Comparison of ENCODE assay signal across 1 cellular context in genomic region chr16:10743610-10744369, GRCh38.
TF ChIP-seq lines count a peak whose summit lies in the region.

Gene NUBP1, plus strand, starts transcription at chr16:10743842. Its CDS starts 22 bp downstream, at chr16:10743864.

TF ChIP-seq in HCT116, 20 proteins besides CTCF, POLR2A, EP300 and RAD21 (continued from another document):
- no peak for TF ChIP-seq ATF3 (IDR thresholded peaks at IDR 0.05)
- peak; percentile 28 for TF ChIP-seq YY1 (IDR thresholded peaks at IDR 0.05; ENCODE audit: extremely low read depth, insufficient replicate concordance, low read depth, low read length)
- no peak for TF ChIP-seq ZBTB33 (IDR thresholded peaks at IDR 0.05; ENCODE audit: extremely low read depth, insufficient replicate concordance, low read length)
- TF ChIP-seq CBX3 (IDR thresholded peaks at IDR 0.05; ENCODE audit: low read depth): no peak
- TF ChIP-seq SIN3A (IDR thresholded peaks at IDR 0.05; ENCODE audit: low read depth): peak; percentile 79
- TF ChIP-seq EGR1 (IDR thresholded peaks at IDR 0.05; ENCODE audit: low read depth): peak; percentile 80
- no peak for TF ChIP-seq FOSL1 (IDR thresholded peaks at IDR 0.05; ENCODE audit: low read depth)
- no peak for TF ChIP-seq EZH2 (IDR thresholded peaks at IDR 0.05)
TF ChIP-seq in HCT116: peak in this region for 9.
